Comparison of ENCODE assay signal across 8 cellular contexts in genomic region chr12:55738113-55739024, GRCh38. TPM values are rescaled to one million over a fixed set of nuclear protein-coding genes. Genes with fewer than 3 reads are reported as not detected.
A peak's percentile ranks its signal among the peaks of the same experiment; 100 is the strongest.
DNase-seq lines count a peak whose midpoint lies in the region; ATAC-seq, FAIRE-seq and TF ChIP-seq lines count a peak whose summit lies in the region.

No MANE protein-coding gene starts in this region.

- no peaks in the 10 kb centered on the region for H3K79me2 ChIP-seq in HepG2 (ENCODE audit: insufficient read depth, low read length)

- H3K4me1 ChIP-seq in BE2C, result peaks cover 14% of the 10 kb centered on the region
- peaks cover 36% of the 10 kb centered on the region for H3K4me1 ChIP-seq in HepG2 (ENCODE audit: insufficient read depth, low read length)

- in situ Hi-C loops in HepG2 (cut with HindIII; ENCODE audit: extremely low pct_ligation_motif_present, low pct_unique_long_range_greater_than_20kb), result loop anchor here (5.0 kb wide), 4 partner anchors 59 to 294 kb away; no protein-coding TSS in a partner anchor

- no peaks in the 10 kb centered on the region for H3K9me3 ChIP-seq in BE2C
- no peaks in the 10 kb centered on the region for H3K9me3 ChIP-seq in HepG2 (ENCODE audit: low read length)

- CTCF ChIA-PET in HepG2 (lab: Yijun Ruan, JAX; ENCODE audit: low intra/inter-chr PET ratio, low total read pairs), result interaction anchor here (0.7 to 3.3 kb wide), 9 partner anchors 56 to 451 kb away, joined by 3 to 23 read pairs (median 3); partner anchors contain the start of gene SMARCC2

- POLR2A ChIA-PET in HepG2 (lab: Yijun Ruan, JAX), result interaction anchor here (0.8 to 3.1 kb wide), 14 partner anchors 9 to 342 kb away, joined by 3 to 27 read pairs (median 4); partner anchors contain the start of genes CD63, DNAJC14, ORMDL2 and PYM1

- TF ChIP-seq CTCF in BE2C (IDR thresholded peaks at IDR 0.05; ENCODE audit: low read depth, low read length), result peak; percentile 82
- TF ChIP-seq CTCF in HepG2 (CRISPR knock-in tag; IDR thresholded peaks at IDR 0.05), result peak; percentile 85

- H3K27ac ChIP-seq in HepG2 (ENCODE audit: extremely low read length, insufficient read depth, low read length), result peak overlapping the region; percentile 34

- no peaks in the 10 kb centered on the region for H3K27me3 ChIP-seq in BE2C
- H3K27me3 ChIP-seq in HepG2 (ENCODE audit: control insufficient read depth in 1 of 2, insufficient read depth in 2 of 2, low read length in 2 of 2), result peaks cover 0 to 6% of the 10 kb centered on the region in 2 experiments; a peak in 2 of 5 replicates

- DNase-seq in BE2C, result peak; percentile 90
- peak; percentile 83 for DNase-seq in NCI-H460 (ENCODE audit: extremely low read depth, low read depth)
- peak; percentile 70 to 88 for DNase-seq in activated CD4-positive, alpha-beta T cell treated with anti-CD3 and anti-CD28 coated beads for 24 hours (ENCODE audit: low read depth in 2 of 2)
- DNase-seq in dermis blood vessel endothelial cell, result peak; percentile 90
- DNase-seq in HepG2 (ENCODE audit: low spot score), result peak; percentile 72
- peak; percentile 83 to 91 for DNase-seq in stimulated activated CD4-positive, alpha-beta T cell treated with anti-CD3 and anti-CD28 coated beads, Interleukin-2, amount 100 ng/mL, for 48 hours

- peak overlapping the region; percentile 39 for H3K9ac ChIP-seq in HepG2 (ENCODE audit: insufficient read depth, low read depth, low read length)

- H4K20me1 ChIP-seq in HepG2 (ENCODE audit: insufficient read depth, low read length), result no peaks in the 10 kb centered on the region

- BruUV-seq in HepG2 (replicated peaks; lab: Mats Ljungman, UMichigan), result no TSS peak

- peak in 1 of 2 experiments; percentile 88; a peak in 1 of 4 replicates for TF ChIP-seq EP300 in HepG2 (IDR thresholded peaks at IDR 0.05; ENCODE audit: low read depth in 2 of 2, low read length in 2 of 2)
- no peak for TF ChIP-seq EP300 in HepG2 (CRISPR knock-in tag; IDR thresholded peaks at IDR 0.05; ENCODE audit: borderline replicate concordance)

- WGBS in HepG2 (ENCODE audit: low lambda C conversion rate), result 0% methylated on average over 12 of the region's 14 CpGs

- intact Hi-C loops in HepG2 (cut with micrococcal nuclease; ENCODE audit: unreplicated experiment), result loop anchor here (1.0 to 5.0 kb wide), 3 partner anchors 59 to 299 kb away; partner anchors contain the start of gene DGKA

- H3K36me3 ChIP-seq in BE2C (no peaks in the 10 kb centered on the region), HepG2 (replicated peaks in 1 of 2; ENCODE audit: control insufficient read depth in 1 of 2, insufficient read depth in 2 of 2, low read length in 2 of 2) (no peaks in the 10 kb centered on the region)

- ATAC-seq in HG03378 (IDR thresholded peaks at IDR 0.05; ENCODE audit: unreplicated experiment) (peak; percentile 78), HepG2 (peak; percentile 57)

- peak; percentile 71; the same call in 1 of the 2 replicates for TF ChIP-seq RAD21 in HepG2 (CRISPR knock-in tag; IDR thresholded peaks at IDR 0.05)

- H3K4me3 ChIP-seq in BE2C (ENCODE audit: low read depth, low read length) (peak overlapping the region; percentile 82), HepG2 (replicated peaks in 1 of 3; ENCODE audit: insufficient read depth in 1 of 3, low read depth in 2 of 3, low read length in 3 of 3) (peak overlapping the region; percentile 50 to 66 (median 63))

- peak overlapping the region; percentile 85 for H2AFZ ChIP-seq in HepG2 (ENCODE audit: low read length)

- H3K4me2 ChIP-seq in HepG2 (ENCODE audit: low read depth, low read length), result peak overlapping the region; percentile 84

- FAIRE-seq in HepG2 (lab: Jason Lieb, UNC), result peak; percentile 96

- peak; percentile 37 for TF ChIP-seq POLR2A in GM19193 (IDR thresholded peaks at IDR 0.05; ENCODE audit: extremely low read depth, insufficient read depth, insufficient read length)
- no peak for TF ChIP-seq POLR2A in HepG2 (IDR thresholded peaks at IDR 0.05; ENCODE audit: insufficient read depth in 1 of 2, low read depth in 2 of 2, low read length in 2 of 2)

RNA-seq across cellular contexts. Expression of gene GDF11, which starts 4.6 kb away (rescaled TPM):
- polyA plus RNA-seq in BE2C (2012; ENCODE audit: insufficient read depth, insufficient read length, low read depth), result 111 TPM
- 1.0 and 2.0 TPM in 2 replicates for total RNA-seq in NCI-H460 (2014; rRNA removed; shearing (Covaris generic))
- 3.7 and 6.6 TPM in 2 replicates for polyA plus RNA-seq in NCI-H460 (2014; cell fraction: nucleus; rRNA removed)
- total RNA-seq in dermis blood vessel endothelial cell (1.4 and 5.9 TPM in 2 replicates), HepG2 (2016; rRNA removed; fragmentation: Illumina TruSeq; extraction: Trizol) (1.4 and 1.5 TPM in 2 replicates)
- total RNA-seq in HepG2 (2016; cell fraction: cytosol; rRNA removed; fragmentation: Illumina TruSeq; extraction: Trizol; ENCODE audit: low read depth), result 5.4 and 5.8 TPM in 2 replicates
- total RNA-seq in HepG2 (2016; cell fraction: insoluble cytoplasmic fraction; rRNA removed; fragmentation: Illumina TruSeq; extraction: Trizol), result 0.56 and 1.8 TPM in 2 replicates
- 6.1 and 6.4 TPM in 2 replicates for total RNA-seq in HepG2 (2016; cell fraction: membrane; rRNA removed; fragmentation: Illumina TruSeq; extraction: Trizol)
- total RNA-seq in HepG2 (2016; cell fraction: nucleus; rRNA removed; fragmentation: Illumina TruSeq; extraction: Trizol), result 0.53 and 1.2 TPM in 2 replicates
- 0.63 and 1.0 TPM in 2 replicates for polyA plus RNA-seq in HepG2 (2011; rRNA removed)
- polyA plus RNA-seq in HepG2 (2011; cell fraction: cytosol; rRNA removed), result 0.85 and 1.1 TPM in 2 replicates
- 0.83 and 1.1 TPM in 2 replicates for polyA plus RNA-seq in HepG2 (2011; cell fraction: nucleus; rRNA removed)
- polyA plus RNA-seq in HepG2 (2012), result 0.56 and 1.0 TPM in 2 replicates
- 14.3 and 14.9 TPM in 2 replicates for polyA plus RNA-seq in HepG2 (2016; cell fraction: cytosol; fragmentation: Illumina TruSeq; extraction: Trizol; ENCODE audit: low read depth)
- polyA plus RNA-seq in HepG2 (2016; cell fraction: insoluble cytoplasmic fraction; fragmentation: Illumina TruSeq; extraction: Trizol; ENCODE audit: low read depth), result 2.1 and 3.0 TPM in 2 replicates
- 11.3 and 12.5 TPM in 2 replicates for polyA plus RNA-seq in HepG2 (2016; cell fraction: membrane; fragmentation: Illumina TruSeq; extraction: Trizol; ENCODE audit: low read depth)
- polyA plus RNA-seq in HepG2 (2016; cell fraction: nucleus; fragmentation: Illumina TruSeq; extraction: Trizol; ENCODE audit: insufficient read depth, low read depth), result 2.0 and 2.7 TPM in 2 replicates
- polyA minus RNA-seq in HepG2 (2011; rRNA and poly(A)+ RNA removed; ENCODE audit: low replicate concordance), result 1.8 and 14.3 TPM in 2 replicates
- polyA minus RNA-seq in HepG2 (2011; cell fraction: cytosol; rRNA and poly(A)+ RNA removed), result 0.18 and 0.49 TPM in 2 replicates
- 0.90 and 0.99 TPM in 2 replicates for polyA minus RNA-seq in HepG2 (2011; cell fraction: nucleus; rRNA and poly(A)+ RNA removed)

RNA-seq across cellular contexts. Expression of gene CD63, which starts 9.6 kb away (rescaled TPM):
- polyA plus RNA-seq in BE2C (2012; ENCODE audit: insufficient read depth, insufficient read length, low read depth), result 1,347 TPM
- total RNA-seq in NCI-H460 (2014; rRNA removed; shearing (Covaris generic)), result 434 and 500 TPM in 2 replicates
- 453 and 493 TPM in 2 replicates for polyA plus RNA-seq in NCI-H460 (2014; cell fraction: nucleus; rRNA removed)
- 752 and 1,427 TPM in 2 replicates for total RNA-seq in dermis blood vessel endothelial cell
- 134 and 277 TPM in 2 replicates for total RNA-seq in HepG2 (2016; rRNA removed; fragmentation: Illumina TruSeq; extraction: Trizol)
- 129 and 132 TPM in 2 replicates for total RNA-seq in HepG2 (2016; cell fraction: cytosol; rRNA removed; fragmentation: Illumina TruSeq; extraction: Trizol; ENCODE audit: low read depth)
- 128 and 284 TPM in 2 replicates for total RNA-seq in HepG2 (2016; cell fraction: insoluble cytoplasmic fraction; rRNA removed; fragmentation: Illumina TruSeq; extraction: Trizol)
- 138 and 152 TPM in 2 replicates for total RNA-seq in HepG2 (2016; cell fraction: membrane; rRNA removed; fragmentation: Illumina TruSeq; extraction: Trizol)
- total RNA-seq in HepG2 (2016; cell fraction: nucleus; rRNA removed; fragmentation: Illumina TruSeq; extraction: Trizol), result 203 and 224 TPM in 2 replicates
- polyA plus RNA-seq in HepG2 (2011; rRNA removed), result 211 and 234 TPM in 2 replicates
- 424 and 444 TPM in 2 replicates for polyA plus RNA-seq in HepG2 (2011; cell fraction: cytosol; rRNA removed)
- 140 and 196 TPM in 2 replicates for polyA plus RNA-seq in HepG2 (2011; cell fraction: nucleus; rRNA removed)
- 226 and 283 TPM in 2 replicates for polyA plus RNA-seq in HepG2 (2012)
- polyA plus RNA-seq in HepG2 (2016; cell fraction: cytosol; fragmentation: Illumina TruSeq; extraction: Trizol; ENCODE audit: low read depth), result 186 and 213 TPM in 2 replicates
- polyA plus RNA-seq in HepG2 (2016; cell fraction: insoluble cytoplasmic fraction; fragmentation: Illumina TruSeq; extraction: Trizol; ENCODE audit: low read depth), result 153 and 161 TPM in 2 replicates
- 149 and 167 TPM in 2 replicates for polyA plus RNA-seq in HepG2 (2016; cell fraction: membrane; fragmentation: Illumina TruSeq; extraction: Trizol; ENCODE audit: low read depth)
- polyA plus RNA-seq in HepG2 (2016; cell fraction: nucleus; fragmentation: Illumina TruSeq; extraction: Trizol; ENCODE audit: insufficient read depth, low read depth), result 381 and 422 TPM in 2 replicates
- polyA minus RNA-seq in HepG2 (2011; rRNA and poly(A)+ RNA removed; ENCODE audit: low replicate concordance), result 159 and 211 TPM in 2 replicates
- polyA minus RNA-seq in HepG2 (2011; cell fraction: cytosol; rRNA and poly(A)+ RNA removed), result 94.7 and 99.2 TPM in 2 replicates
- polyA minus RNA-seq in HepG2 (2011; cell fraction: nucleus; rRNA and poly(A)+ RNA removed), result 47.0 and 55.9 TPM in 2 replicates

RNA-seq across cellular contexts. Expression of gene RDH5, which starts 18.2 kb away (rescaled TPM):
- polyA plus RNA-seq in BE2C (2012; ENCODE audit: insufficient read depth, insufficient read length, low read depth), result 2.2 TPM
- 2.4 and 3.0 TPM in 2 replicates for total RNA-seq in NCI-H460 (2014; rRNA removed; shearing (Covaris generic))
- polyA plus RNA-seq in NCI-H460 (2014; cell fraction: nucleus; rRNA removed), result 6.3 and 13.3 TPM in 2 replicates
- total RNA-seq in dermis blood vessel endothelial cell (0.74 and 2.2 TPM in 2 replicates), HepG2 (2016; rRNA removed; fragmentation: Illumina TruSeq; extraction: Trizol) (1.0 and 2.6 TPM in 2 replicates)
- total RNA-seq in HepG2 (2016; cell fraction: cytosol; rRNA removed; fragmentation: Illumina TruSeq; extraction: Trizol; ENCODE audit: low read depth), result 1.2 and 1.5 TPM in 2 replicates
- 1.2 and 2.6 TPM in 2 replicates for total RNA-seq in HepG2 (2016; cell fraction: insoluble cytoplasmic fraction; rRNA removed; fragmentation: Illumina TruSeq; extraction: Trizol)
- 1.3 and 1.5 TPM in 2 replicates for total RNA-seq in HepG2 (2016; cell fraction: membrane; rRNA removed; fragmentation: Illumina TruSeq; extraction: Trizol)
- 4.5 and 6.2 TPM in 2 replicates for total RNA-seq in HepG2 (2016; cell fraction: nucleus; rRNA removed; fragmentation: Illumina TruSeq; extraction: Trizol)
- 5.7 TPM in 2 replicates for polyA plus RNA-seq in HepG2 (2011; rRNA removed)
- 2.4 and 3.4 TPM in 2 replicates for polyA plus RNA-seq in HepG2 (2011; cell fraction: cytosol; rRNA removed)
- 17.8 and 19.4 TPM in 2 replicates for polyA plus RNA-seq in HepG2 (2011; cell fraction: nucleus; rRNA removed)
- 3.3 and 4.2 TPM in 2 replicates for polyA plus RNA-seq in HepG2 (2012)
- 0.41 and 0.84 TPM in 2 replicates for polyA plus RNA-seq in HepG2 (2016; cell fraction: cytosol; fragmentation: Illumina TruSeq; extraction: Trizol; ENCODE audit: low read depth)
- 0.71 and 0.91 TPM in 2 replicates for polyA plus RNA-seq in HepG2 (2016; cell fraction: insoluble cytoplasmic fraction; fragmentation: Illumina TruSeq; extraction: Trizol; ENCODE audit: low read depth)
- 1.0 and 1.1 TPM in 2 replicates for polyA plus RNA-seq in HepG2 (2016; cell fraction: membrane; fragmentation: Illumina TruSeq; extraction: Trizol; ENCODE audit: low read depth)
- polyA plus RNA-seq in HepG2 (2016; cell fraction: nucleus; fragmentation: Illumina TruSeq; extraction: Trizol; ENCODE audit: insufficient read depth, low read depth), result 9.3 and 11.2 TPM in 2 replicates
- 4.1 and 8.8 TPM in 2 replicates for polyA minus RNA-seq in HepG2 (2011; rRNA and poly(A)+ RNA removed; ENCODE audit: low replicate concordance)
- 0.53 and 0.79 TPM in 2 replicates for polyA minus RNA-seq in HepG2 (2011; cell fraction: cytosol; rRNA and poly(A)+ RNA removed)
- polyA minus RNA-seq in HepG2 (2011; cell fraction: nucleus; rRNA and poly(A)+ RNA removed), result 11.6 and 16.1 TPM in 2 replicates

RNA-seq across cellular contexts. Expression of gene BLOC1S1, which starts 22.5 kb away (rescaled TPM):
- 146 TPM for polyA plus RNA-seq in BE2C (2012; ENCODE audit: insufficient read depth, insufficient read length, low read depth)
- 66.7 and 69.8 TPM in 2 replicates for total RNA-seq in NCI-H460 (2014; rRNA removed; shearing (Covaris generic))
- polyA plus RNA-seq in NCI-H460 (2014; cell fraction: nucleus; rRNA removed), result 109 and 269 TPM in 2 replicates
- total RNA-seq in dermis blood vessel endothelial cell (55.8 and 61.2 TPM in 2 replicates), HepG2 (2016; rRNA removed; fragmentation: Illumina TruSeq; extraction: Trizol) (95.3 and 99.7 TPM in 2 replicates)
- 118 and 144 TPM in 2 replicates for total RNA-seq in HepG2 (2016; cell fraction: cytosol; rRNA removed; fragmentation: Illumina TruSeq; extraction: Trizol; ENCODE audit: low read depth)
- 97.9 and 110 TPM in 2 replicates for total RNA-seq in HepG2 (2016; cell fraction: insoluble cytoplasmic fraction; rRNA removed; fragmentation: Illumina TruSeq; extraction: Trizol)
- 102 and 108 TPM in 2 replicates for total RNA-seq in HepG2 (2016; cell fraction: membrane; rRNA removed; fragmentation: Illumina TruSeq; extraction: Trizol)
- total RNA-seq in HepG2 (2016; cell fraction: nucleus; rRNA removed; fragmentation: Illumina TruSeq; extraction: Trizol), result 34.2 and 48.7 TPM in 2 replicates
- polyA plus RNA-seq in HepG2 (2011; rRNA removed), result 50.5 and 55.1 TPM in 2 replicates
- 74.9 and 112 TPM in 2 replicates for polyA plus RNA-seq in HepG2 (2011; cell fraction: cytosol; rRNA removed)
- polyA plus RNA-seq in HepG2 (2011; cell fraction: nucleus; rRNA removed), result 22.5 and 27.2 TPM in 2 replicates
- 34.8 and 38.2 TPM in 2 replicates for polyA plus RNA-seq in HepG2 (2012)
- polyA plus RNA-seq in HepG2 (2016; cell fraction: cytosol; fragmentation: Illumina TruSeq; extraction: Trizol; ENCODE audit: low read depth), result 149 and 162 TPM in 2 replicates
- 107 and 112 TPM in 2 replicates for polyA plus RNA-seq in HepG2 (2016; cell fraction: insoluble cytoplasmic fraction; fragmentation: Illumina TruSeq; extraction: Trizol; ENCODE audit: low read depth)
- 91.5 and 100 TPM in 2 replicates for polyA plus RNA-seq in HepG2 (2016; cell fraction: membrane; fragmentation: Illumina TruSeq; extraction: Trizol; ENCODE audit: low read depth)
- 64.2 and 67.2 TPM in 2 replicates for polyA plus RNA-seq in HepG2 (2016; cell fraction: nucleus; fragmentation: Illumina TruSeq; extraction: Trizol; ENCODE audit: insufficient read depth, low read depth)
- polyA minus RNA-seq in HepG2 (2011; rRNA and poly(A)+ RNA removed; ENCODE audit: low replicate concordance), result 21.9 and 89.7 TPM in 2 replicates
- 6.7 and 11.0 TPM in 2 replicates for polyA minus RNA-seq in HepG2 (2011; cell fraction: cytosol; rRNA and poly(A)+ RNA removed)
- 7.8 and 8.2 TPM in 2 replicates for polyA minus RNA-seq in HepG2 (2011; cell fraction: nucleus; rRNA and poly(A)+ RNA removed)

RNA-seq across cellular contexts. Expression of gene ITGA7, which starts 30.7 kb away (rescaled TPM):
- polyA plus RNA-seq in BE2C (2012; ENCODE audit: insufficient read depth, insufficient read length, low read depth), result 3.1 TPM
- 0.38 and 1.2 TPM in 2 replicates for total RNA-seq in NCI-H460 (2014; rRNA removed; shearing (Covaris generic))
- polyA plus RNA-seq in NCI-H460 (2014; cell fraction: nucleus; rRNA removed), result 4.1 and 4.9 TPM in 2 replicates
- total RNA-seq in dermis blood vessel endothelial cell (0.42 and 0.68 TPM in 2 replicates), HepG2 (2016; rRNA removed; fragmentation: Illumina TruSeq; extraction: Trizol) (0.24 and 0.75 TPM in 2 replicates)
- not detected in 2 replicates for total RNA-seq in HepG2 (2016; cell fraction: cytosol; rRNA removed; fragmentation: Illumina TruSeq; extraction: Trizol; ENCODE audit: low read depth)
- total RNA-seq in HepG2 (2016; cell fraction: insoluble cytoplasmic fraction; rRNA removed; fragmentation: Illumina TruSeq; extraction: Trizol), result 0.15 and 0.35 TPM in 2 replicates
- total RNA-seq in HepG2 (2016; cell fraction: membrane; rRNA removed; fragmentation: Illumina TruSeq; extraction: Trizol), result 0.03 and 0.14 TPM in 2 replicates
- 1.3 and 1.5 TPM in 2 replicates for total RNA-seq in HepG2 (2016; cell fraction: nucleus; rRNA removed; fragmentation: Illumina TruSeq; extraction: Trizol)
- polyA plus RNA-seq in HepG2 (2011; rRNA removed), result 0.65 and 1.8 TPM in 2 replicates
- polyA plus RNA-seq in HepG2 (2011; cell fraction: cytosol; rRNA removed), result 0.16 and 0.28 TPM in 2 replicates
- polyA plus RNA-seq in HepG2 (2011; cell fraction: nucleus; rRNA removed), result 12.1 and 12.6 TPM in 2 replicates
- 1.1 and 1.2 TPM in 2 replicates for polyA plus RNA-seq in HepG2 (2012)
- polyA plus RNA-seq in HepG2 (2016; cell fraction: cytosol; fragmentation: Illumina TruSeq; extraction: Trizol; ENCODE audit: low read depth), result not detected in 2 replicates
- 0.28 TPM in 1 of 2 replicates, not detected in the other for polyA plus RNA-seq in HepG2 (2016; cell fraction: insoluble cytoplasmic fraction; fragmentation: Illumina TruSeq; extraction: Trizol; ENCODE audit: low read depth)
- not detected in 2 replicates for polyA plus RNA-seq in HepG2 (2016; cell fraction: membrane; fragmentation: Illumina TruSeq; extraction: Trizol; ENCODE audit: low read depth)
- polyA plus RNA-seq in HepG2 (2016; cell fraction: nucleus; fragmentation: Illumina TruSeq; extraction: Trizol; ENCODE audit: insufficient read depth, low read depth), result 1.7 and 2.7 TPM in 2 replicates
- 1.4 and 1.9 TPM in 2 replicates for polyA minus RNA-seq in HepG2 (2011; rRNA and poly(A)+ RNA removed; ENCODE audit: low replicate concordance)
- polyA minus RNA-seq in HepG2 (2011; cell fraction: cytosol; rRNA and poly(A)+ RNA removed), result not detected in 2 replicates
- 2.2 and 3.1 TPM in 2 replicates for polyA minus RNA-seq in HepG2 (2011; cell fraction: nucleus; rRNA and poly(A)+ RNA removed)

Comparison
In these comparisons a context has a peak if more than half of its experiments do, and no peak if none do; other contexts are left out.
1. Peak in every context shown above with its lines: DNase-seq, ATAC-seq, H3K4me3 ChIP-seq and H3K27ac ChIP-seq.